26 cellular contexts compared by ENCODE assay signal in genomic region chr6:87803784-87804183, GRCh38.
"Had no signal": no experiment of that assay in that cellular context is flagged by ENCODE, and none has a peak within 500 bp of the region (broad histone marks: within the 10 kb centered on the region; RNA-seq: fewer than 3 reads in every experiment).

No MANE protein-coding gene starts in this region.

- ATAC-seq: gastrocnemius medialis; left cardiac atrium; stimulated activated naive B cell treated with anti-CD40 and anti-IgM and Interleukin-4, amounts not matched to agents 10 μg/mL and 1 μg/mL and 100 μg/mL, for 72 hours; WTC11 had no signal

- H3K27ac Mint-ChIP-seq: activated naive CD4-positive, alpha-beta T cell treated with anti-CD3 and anti-CD28 coated beads for 36 hours; activated naive CD8-positive, alpha-beta T cell treated with anti-CD3 and anti-CD28 coated beads, Interleukin-2, amount 10 ng/mL, durations not matched to agents 7 days and 5 days; endodermal cell; stimulated activated naive B cell treated with anti-CD40 and anti-IgM and Interleukin-4, amounts not matched to agents 10 μg/mL and 1 μg/mL and 100 μg/mL, for 72 hours; type B pancreatic cell; WTC11 had no signal

- H3K27me3 ChIP-seq: esophagus squamous epithelium, gastrocnemius medialis had no signal

- H3K9me3 ChIP-seq: esophagus squamous epithelium, gastrocnemius medialis, thoracic aorta had no signal

- H3K36me3 ChIP-seq: esophagus squamous epithelium, gastrocnemius medialis, thoracic aorta had no signal

- H3K27me3 Mint-ChIP-seq: stimulated activated naive B cell treated with anti-CD40 and anti-IgM and Interleukin-4, amounts not matched to agents 10 μg/mL and 1 μg/mL and 100 μg/mL, for 72 hours; type B pancreatic cell had no signal

- H3K4me3 ChIP-seq: coronary artery, esophagus squamous epithelium, gastrocnemius medialis, thoracic aorta had no signal

- H3K4me3 Mint-ChIP-seq: activated naive CD4-positive, alpha-beta T cell treated with anti-CD3 and anti-CD28 coated beads for 36 hours; activated naive CD8-positive, alpha-beta T cell treated with anti-CD3 and anti-CD28 coated beads, Interleukin-2, amount 10 ng/mL, durations not matched to agents 7 days and 5 days; endodermal cell; neural crest cell; stimulated activated naive B cell treated with anti-CD40 and anti-IgM and Interleukin-4, amounts not matched to agents 10 μg/mL and 1 μg/mL and 100 μg/mL, for 72 hours; type B pancreatic cell; WTC11 had no signal

- DNase-seq: activated CD4-positive, alpha-beta T cell treated with anti-CD3 and anti-CD28 coated beads, Interleukin-2, amount 50 U/mL, for 4 hours; activated CD8-positive, alpha-beta memory T cell treated with anti-CD3 and anti-CD28 coated beads, Interleukin-2, amount 50 U/mL, for 48 hours; activated effector memory CD4-positive, alpha-beta T cell treated with Interleukin-2 at 50 U/mL for 16 hours; activated naive CD4-positive, alpha-beta T cell treated with anti-CD3 and anti-CD28 coated beads for 36 hours; activated naive CD8-positive, alpha-beta T cell treated with anti-CD3 and anti-CD28 coated beads, Interleukin-2, amount 10 ng/mL, durations not matched to agents 7 days and 5 days; activated T-cell treated with anti-CD3 and anti-CD28 coated beads, Interleukin-2, amount 50 U/mL, for 48 hours; amniotic stem cell; endodermal cell; esophagus squamous epithelium; gastrocnemius medialis; head of caudate nucleus; hypothalamus; left cardiac atrium; mesenchymal stem cell; occipital lobe; retina; stimulated activated CD4-positive, alpha-beta T cell treated with anti-CD3 and anti-CD28 coated beads, Interleukin-2, amount 100 ng/mL, for 48 hours; stimulated activated CD8-positive, alpha-beta memory T cell treated with anti-CD3 and anti-CD28 coated beads, Interleukin-4, amount 100 ng/mL, for 48 hours; stimulated activated naive B cell treated with anti-CD40 and anti-IgM and Interleukin-4, amounts not matched to agents 10 μg/mL and 1 μg/mL and 100 μg/mL, for 72 hours; T-helper 1 cell had no signal

- H3K9me3 Mint-ChIP-seq: activated naive CD4-positive, alpha-beta T cell treated with anti-CD3 and anti-CD28 coated beads for 36 hours; activated naive CD8-positive, alpha-beta T cell treated with anti-CD3 and anti-CD28 coated beads, Interleukin-2, amount 10 ng/mL, durations not matched to agents 7 days and 5 days; endodermal cell; neural crest cell; stimulated activated naive B cell treated with anti-CD40 and anti-IgM and Interleukin-4, amounts not matched to agents 10 μg/mL and 1 μg/mL and 100 μg/mL, for 72 hours; type B pancreatic cell; WTC11 had no signal

- H3K27ac ChIP-seq: coronary artery, esophagus squamous epithelium, gastrocnemius medialis, thoracic aorta had no signal

- FAIRE-seq: bronchial epithelial cell had no signal
